ENCODE assay signal across 8 cellular contexts in the genomic region with DNA sequence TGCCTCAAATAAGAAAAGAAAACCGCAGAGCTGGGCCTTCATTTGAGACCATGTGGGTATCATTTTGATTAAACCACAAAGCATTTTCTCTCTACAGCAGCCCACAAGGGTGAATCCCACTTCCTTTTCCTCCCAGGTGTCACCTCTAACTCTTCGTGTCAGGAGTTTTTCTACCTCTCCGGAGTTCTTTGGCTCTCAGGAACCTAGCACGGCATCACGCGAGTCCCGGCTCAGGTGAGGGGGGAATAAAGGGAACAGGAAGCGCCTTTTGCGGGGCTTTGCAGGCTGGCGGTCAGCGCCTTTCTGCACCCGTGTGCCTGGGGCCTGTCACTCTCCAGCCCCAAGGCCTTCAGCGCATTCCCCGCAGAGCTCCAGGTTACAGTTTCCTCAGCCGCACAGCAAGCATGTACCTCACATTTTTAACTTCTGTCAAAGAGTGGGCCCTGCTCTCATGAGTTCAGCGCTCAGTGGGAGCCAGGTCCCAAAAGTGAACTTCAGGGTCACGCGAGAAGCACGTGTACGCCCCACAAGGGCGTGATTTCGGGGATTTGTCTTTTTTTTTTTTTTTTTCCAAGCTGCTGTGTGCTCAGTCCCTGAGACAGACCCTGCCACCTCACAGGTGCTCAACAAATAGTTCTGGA. TPM values are rescaled to one million over a fixed set of nuclear protein-coding genes. Genes with fewer than 3 reads are reported as not detected.
DNase-seq lines count a peak whose midpoint lies in the region; ATAC-seq and TF ChIP-seq lines count a peak whose summit lies in the region.

No MANE protein-coding gene starts in this region.

- H3K36me3 ChIP-seq in HUES48 (ENCODE audit: control insufficient read depth, insufficient read depth, low read length): no peaks in the 10 kb centered on the region
- H3K36me3 ChIP-seq in left lung: no peaks in the 10 kb centered on the region

- no TSS peak for BruUV-seq in Calu3 (replicated peaks; lab: Mats Ljungman, UMichigan)

- H3K27me3 ChIP-seq in HUES48 (ENCODE audit: control insufficient read depth, insufficient read depth, low read length) (no peaks in the 10 kb centered on the region), left lung (peaks cover 0 to 28% of the 10 kb centered on the region in 2 donors)

- peak overlapping the region; percentile 80 for H3K27ac ChIP-seq in HUES48 (ENCODE audit: low read depth, low read length)
- H3K27ac ChIP-seq in left lung: peak overlapping the region; percentile 67 to 77

- H3K9me3 ChIP-seq in HUES48 (ENCODE audit: control insufficient read depth, insufficient read depth, low read length): no peaks in the 10 kb centered on the region
- no peaks in the 10 kb centered on the region for H3K9me3 ChIP-seq in left lung

- CTCF ChIA-PET in Calu3 (lab: Charles Lee): interaction anchor here (0.6 to 1.8 kb wide), 4 partner anchors 42 to 323 kb away, joined by 3 to 5 read pairs (median 4); a partner anchor contains a TSS

- H3K9me3 Mint-ChIP-seq in Calu3 (ENCODE audit: low read depth, unreplicated experiment): no peaks in the 10 kb centered on the region
- no peaks in the 10 kb centered on the region for H3K9me3 Mint-ChIP-seq in chondrocyte (ENCODE audit: low read depth)

- peaks cover 19% of the 10 kb centered on the region for H3K36me3 Mint-ChIP-seq in Calu3 (ENCODE audit: insufficient read depth, unreplicated experiment)
- H3K36me3 Mint-ChIP-seq in chondrocyte (ENCODE audit: low read depth): no peaks in the 10 kb centered on the region

- H3K27me3 Mint-ChIP-seq in Calu3 (ENCODE audit: unreplicated experiment) (no peaks in the 10 kb centered on the region), chondrocyte (ENCODE audit: low read depth) (peaks cover 1% of the 10 kb centered on the region)

- peak; percentile 11 for ATAC-seq in GM21367 (IDR thresholded peaks at IDR 0.05; ENCODE audit: unreplicated experiment)
- ATAC-seq in left lung: peak; percentile 53

- H3K27ac Mint-ChIP-seq in Calu3 (ENCODE audit: unreplicated experiment) (peak overlapping the region; percentile 47), chondrocyte (ENCODE audit: unreplicated experiment) (peak overlapping the region; percentile 93)

- H3K4me3 Mint-ChIP-seq in Calu3 (ENCODE audit: low read depth, unreplicated experiment): peak overlapping the region; percentile 68
- peak overlapping the region; percentile 84 for H3K4me3 Mint-ChIP-seq in chondrocyte (ENCODE audit: unreplicated experiment)

- DNase-seq in Calu3 (peak; percentile 4), T1000 (lab: John Stamatoyannopoulos, UW) (peak; percentile 94), chondrocyte (ENCODE audit: low spot score) (no peak), left lung (no peak), putamen (ENCODE audit: low spot score) (no peak)
- DNase-seq in stimulated activated CD8-positive, alpha-beta memory T cell treated with anti-CD3 and anti-CD28 coated beads, Interleukin-12 subunit alpha, Interleukin-12 subunit beta, amount 100 ng/mL, for 4 hours (ENCODE audit: low read depth): peak; percentile 22

- TF ChIP-seq CTCF in Calu3 (IDR thresholded peaks at IDR 0.05; ENCODE audit: unreplicated experiment) (no peak), chondrocyte (IDR thresholded peaks at IDR 0.05) (no peak), left lung (IDR thresholded peaks at IDR 0.05) (no peak)

- H3K4me1 Mint-ChIP-seq in Calu3 (ENCODE audit: low read depth, unreplicated experiment) (peaks cover 37% of the 10 kb centered on the region), chondrocyte (ENCODE audit: low read depth) (peaks cover 29% of the 10 kb centered on the region)

- intact Hi-C loops in Calu3 (cut with micrococcal nuclease; ENCODE audit: unreplicated experiment): no loop called here
- intact Hi-C loops in left lung (cut with DNase I): no loop called here

- H3K4me1 ChIP-seq in HUES48 (ENCODE audit: control insufficient read depth, insufficient read depth, low read length) (peaks cover 21% of the 10 kb centered on the region; the same call in 1 of the 2 replicates), left lung (peaks cover 11 to 28% of the 10 kb centered on the region in 2 donors)

- H3K9ac ChIP-seq in HUES48 (ENCODE audit: low read depth, low read length): peak overlapping the region; percentile 29; the same call in 1 of the 2 replicates

- H3K4me3 ChIP-seq in HUES48 (ENCODE audit: low read depth, low read length) (peak overlapping the region; percentile 91), left lung (peak overlapping the region; percentile 46 to 56)

RNA-seq across cellular contexts. Expression of a gene that starts 0.7 kb away (rescaled TPM):
- total RNA-seq in Calu3 (2022): 21.7 and 22.2 TPM in 2 replicates
- 12.5 to 23.9 TPM (median 15.1 TPM) in 3 replicates for total RNA-seq in chondrocyte
- 10 to 100 TPM; 16.0 to 17.3 TPM for total RNA-seq in left lung

RNA-seq across cellular contexts. Expression of a gene that starts 17.2 kb away (rescaled TPM):
- 0.29 and 0.47 TPM in 2 replicates for total RNA-seq in Calu3 (2022)
- total RNA-seq in chondrocyte: 0.27 to 0.51 TPM (median 0.46 TPM) in 3 replicates
- under 1 TPM; 0.20 to 0.42 TPM for total RNA-seq in left lung

RNA-seq across cellular contexts. Expression of a gene that starts 54.7 kb away (rescaled TPM):
- 38.0 and 38.7 TPM in 2 replicates for total RNA-seq in Calu3 (2022)
- total RNA-seq in chondrocyte: 44.9 to 55.9 TPM (median 47.2 TPM) in 3 replicates
- total RNA-seq in left lung: 10 to 100 TPM; 40.5 to 51.6 TPM

Comparison
In these comparisons a context has a peak if more than half of its experiments do, and no peak if none do; other contexts are left out.
1. DNase-seq: peak in Calu3 (single experiment), T1000 (single experiment) and stimulated activated CD8-positive, alpha-beta memory T cell treated with anti-CD3 and anti-CD28 coated beads, Interleukin-12 subunit alpha, Interleukin-12 subunit beta, amount 100 ng/mL, for 4 hours (single experiment); none in chondrocyte (single experiment), left lung (0 of 2) and putamen (single experiment).